In genomic region chr6:85449818-85450577, GRCh38 we compare ENCODE assay signal across 1 cellular context.
TF ChIP-seq lines count a peak whose summit lies in the region.

Gene NT5E, plus strand, starts transcription at chr6:85450083. Its CDS starts 57 bp downstream, at chr6:85450140.

TF ChIP-seq in HepG2, 621 proteins besides CTCF, POLR2A, EP300 and RAD21 (continued from another document and continues in another):
- TF ChIP-seq, protein P1, sequence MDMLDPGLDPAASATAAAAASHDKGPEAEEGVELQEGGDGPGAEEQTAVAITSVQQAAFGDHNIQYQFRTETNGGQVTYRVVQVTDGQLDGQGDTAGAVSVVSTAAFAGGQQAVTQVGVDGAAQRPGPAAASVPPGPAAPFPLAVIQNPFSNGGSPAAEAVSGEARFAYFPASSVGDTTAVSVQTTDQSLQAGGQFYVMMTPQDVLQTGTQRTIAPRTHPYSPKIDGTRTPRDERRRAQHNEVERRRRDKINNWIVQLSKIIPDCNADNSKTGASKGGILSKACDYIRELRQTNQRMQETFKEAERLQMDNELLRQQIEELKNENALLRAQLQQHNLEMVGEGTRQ (IDR thresholded peaks at IDR 0.05; ENCODE audit: low read depth, low read length), result no peak
- TF ChIP-seq, protein P1 (CRISPR knock-in tag; IDR thresholded peaks at IDR 0.05; ENCODE audit: borderline replicate concordance), result no peak
- TF ChIP-seq STAT5B (CRISPR knock-in tag; IDR thresholded peaks at IDR 0.05) (no peak), HMG20B (CRISPR knock-in tag; conservative IDR thresholded peaks at IDR 0.05) (no peak), NCOA2 (CRISPR knock-in tag; IDR thresholded peaks at IDR 0.05) (0 out of 2 replicates have a peak, but pooled peaks have one; percentile 25), ZNF136 (CRISPR knock-in tag; IDR thresholded peaks at IDR 0.05; ENCODE audit: low read depth) (no peak; the same call in 1 of the 2 replicates), ZSCAN21 (CRISPR knock-in tag; IDR thresholded peaks at IDR 0.05; ENCODE audit: borderline replicate concordance) (peak; percentile 79), KLF16 (CRISPR knock-in tag; IDR thresholded peaks at IDR 0.05) (0 out of 4 replicates have a peak, but pooled peaks of 1 of the 2 experiments have one; percentile 32), ZNF33B (CRISPR knock-in tag; IDR thresholded peaks at IDR 0.05) (no peak), SYNCRIP (IDR thresholded peaks at IDR 0.05; ENCODE audit: insufficient read depth, low read depth, low read length) (no peak), DR1 (CRISPR knock-in tag; IDR thresholded peaks at IDR 0.05) (0 out of 2 replicates have a peak, but pooled peaks have one; percentile 41), ZNF468 (CRISPR knock-in tag; IDR thresholded peaks at IDR 0.05) (0 out of 2 replicates have a peak, but pooled peaks have one; percentile 70), ZNF747 (CRISPR knock-in tag; IDR thresholded peaks at IDR 0.05; ENCODE audit: borderline replicate concordance) (peak; percentile 63; the same call in 1 of the 2 replicates), TP53 (CRISPR knock-in tag; conservative IDR thresholded peaks at IDR 0.05) (no peak), SAP130 (CRISPR knock-in tag; IDR thresholded peaks at IDR 0.05; ENCODE audit: low read depth) (peak; percentile 69), ZC3H4 (CRISPR knock-in tag; IDR thresholded peaks at IDR 0.05; ENCODE audit: borderline replicate concordance) (no peak), SMARCE1 (IDR thresholded peaks at IDR 0.05; ENCODE audit: borderline replicate concordance) (no peak), HOXA5 (CRISPR knock-in tag; IDR thresholded peaks at IDR 0.05) (peak; percentile 60; the same call in 1 of the 2 replicates), ZNF256 (CRISPR knock-in tag; conservative IDR thresholded peaks at IDR 0.05) (no peak), ATRX (CRISPR knock-in tag; IDR thresholded peaks at IDR 0.05; ENCODE audit: borderline replicate concordance) (no peak), ZNF34 (CRISPR knock-in tag; IDR thresholded peaks at IDR 0.05; ENCODE audit: borderline replicate concordance) (no peak), ZNF383 (CRISPR knock-in tag; IDR thresholded peaks at IDR 0.05; ENCODE audit: borderline replicate concordance) (0 out of 2 replicates have a peak, but pooled peaks have one; percentile 41), ZBTB46 (CRISPR knock-in tag; IDR thresholded peaks at IDR 0.05; ENCODE audit: borderline replicate concordance) (no peak), FOXC1 (CRISPR knock-in tag; IDR thresholded peaks at IDR 0.05; ENCODE audit: borderline replicate concordance) (peak; percentile 63; the same call in 1 of the 2 replicates), SP140L (CRISPR knock-in tag; IDR thresholded peaks at IDR 0.05; ENCODE audit: borderline replicate concordance) (no peak), CHD4 (IDR thresholded peaks at IDR 0.05; ENCODE audit: borderline replicate concordance, low read length) (no peak), MIXL1 (CRISPR knock-in tag; IDR thresholded peaks at IDR 0.05) (peak; percentile 19; the same call in 1 of the 2 replicates), POLR2G (IDR thresholded peaks at IDR 0.05; ENCODE audit: low read depth, low read length) (peak; percentile 71; the same call in 1 of the 2 replicates), MEF2D (CRISPR knock-in tag; IDR thresholded peaks at IDR 0.05) (peak; percentile 62), ZNF879 (CRISPR knock-in tag; IDR thresholded peaks at IDR 0.05) (no peak), ZNF83 (CRISPR knock-in tag; IDR thresholded peaks at IDR 0.05; ENCODE audit: borderline replicate concordance) (no peak), ARHGAP35 (CRISPR knock-in tag; IDR thresholded peaks at IDR 0.05; ENCODE audit: borderline replicate concordance) (peak; percentile 76; the same call in 1 of the 2 replicates), HNF4A (CRISPR knock-in tag; IDR thresholded peaks at IDR 0.05) (no peak), ZNF570 (CRISPR knock-in tag; IDR thresholded peaks at IDR 0.05; ENCODE audit: borderline replicate concordance) (no peak), TBX2 (CRISPR knock-in tag; IDR thresholded peaks at IDR 0.05; ENCODE audit: borderline replicate concordance) (peak; percentile 43; the same call in 1 of the 2 replicates), PAXIP1 (CRISPR knock-in tag; conservative IDR thresholded peaks at IDR 0.05) (peak; percentile 22; the same call in 1 of the 2 replicates), KLF15 (CRISPR knock-in tag; IDR thresholded peaks at IDR 0.05; ENCODE audit: borderline replicate concordance) (no peak), LBX2 (CRISPR knock-in tag; IDR thresholded peaks at IDR 0.05; ENCODE audit: borderline replicate concordance) (no peak; the same call in 1 of the 2 replicates), ZNF816 (CRISPR knock-in tag; IDR thresholded peaks at IDR 0.05; ENCODE audit: borderline replicate concordance) (peak; percentile 79; the same call in 1 of the 2 replicates)
- TF ChIP-seq, protein P2, sequence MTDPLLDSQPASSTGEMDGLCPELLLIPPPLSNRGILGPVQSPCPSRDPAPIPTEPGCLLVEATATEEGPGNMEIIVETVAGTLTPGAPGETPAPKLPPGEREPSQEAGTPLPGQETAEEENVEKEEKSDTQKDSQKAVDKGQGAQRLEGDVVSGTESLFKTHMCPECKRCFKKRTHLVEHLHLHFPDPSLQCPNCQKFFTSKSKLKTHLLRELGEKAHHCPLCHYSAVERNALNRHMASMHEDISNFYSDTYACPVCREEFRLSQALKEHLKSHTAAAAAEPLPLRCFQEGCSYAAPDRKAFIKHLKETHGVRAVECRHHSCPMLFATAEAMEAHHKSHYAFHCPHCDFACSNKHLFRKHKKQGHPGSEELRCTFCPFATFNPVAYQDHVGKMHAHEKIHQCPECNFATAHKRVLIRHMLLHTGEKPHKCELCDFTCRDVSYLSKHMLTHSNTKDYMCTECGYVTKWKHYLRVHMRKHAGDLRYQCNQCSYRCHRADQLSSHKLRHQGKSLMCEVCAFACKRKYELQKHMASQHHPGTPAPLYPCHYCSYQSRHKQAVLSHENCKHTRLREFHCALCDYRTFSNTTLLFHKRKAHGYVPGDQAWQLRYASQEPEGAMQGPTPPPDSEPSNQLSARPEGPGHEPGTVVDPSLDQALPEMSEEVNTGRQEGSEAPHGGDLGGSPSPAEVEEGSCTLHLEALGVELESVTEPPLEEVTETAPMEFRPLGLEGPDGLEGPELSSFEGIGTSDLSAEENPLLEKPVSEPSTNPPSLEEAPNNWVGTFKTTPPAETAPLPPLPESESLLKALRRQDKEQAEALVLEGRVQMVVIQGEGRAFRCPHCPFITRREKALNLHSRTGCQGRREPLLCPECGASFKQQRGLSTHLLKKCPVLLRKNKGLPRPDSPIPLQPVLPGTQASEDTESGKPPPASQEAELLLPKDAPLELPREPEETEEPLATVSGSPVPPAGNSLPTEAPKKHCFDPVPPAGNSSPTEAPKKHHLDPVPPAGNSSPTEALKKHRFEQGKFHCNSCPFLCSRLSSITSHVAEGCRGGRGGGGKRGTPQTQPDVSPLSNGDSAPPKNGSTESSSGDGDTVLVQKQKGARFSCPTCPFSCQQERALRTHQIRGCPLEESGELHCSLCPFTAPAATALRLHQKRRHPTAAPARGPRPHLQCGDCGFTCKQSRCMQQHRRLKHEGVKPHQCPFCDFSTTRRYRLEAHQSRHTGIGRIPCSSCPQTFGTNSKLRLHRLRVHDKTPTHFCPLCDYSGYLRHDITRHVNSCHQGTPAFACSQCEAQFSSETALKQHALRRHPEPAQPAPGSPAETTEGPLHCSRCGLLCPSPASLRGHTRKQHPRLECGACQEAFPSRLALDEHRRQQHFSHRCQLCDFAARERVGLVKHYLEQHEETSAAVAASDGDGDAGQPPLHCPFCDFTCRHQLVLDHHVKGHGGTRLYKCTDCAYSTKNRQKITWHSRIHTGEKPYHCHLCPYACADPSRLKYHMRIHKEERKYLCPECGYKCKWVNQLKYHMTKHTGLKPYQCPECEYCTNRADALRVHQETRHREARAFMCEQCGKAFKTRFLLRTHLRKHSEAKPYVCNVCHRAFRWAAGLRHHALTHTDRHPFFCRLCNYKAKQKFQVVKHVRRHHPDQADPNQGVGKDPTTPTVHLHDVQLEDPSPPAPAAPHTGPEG (CRISPR knock-in tag; IDR thresholded peaks at IDR 0.05), result no peak
- TF ChIP-seq, protein P3, sequence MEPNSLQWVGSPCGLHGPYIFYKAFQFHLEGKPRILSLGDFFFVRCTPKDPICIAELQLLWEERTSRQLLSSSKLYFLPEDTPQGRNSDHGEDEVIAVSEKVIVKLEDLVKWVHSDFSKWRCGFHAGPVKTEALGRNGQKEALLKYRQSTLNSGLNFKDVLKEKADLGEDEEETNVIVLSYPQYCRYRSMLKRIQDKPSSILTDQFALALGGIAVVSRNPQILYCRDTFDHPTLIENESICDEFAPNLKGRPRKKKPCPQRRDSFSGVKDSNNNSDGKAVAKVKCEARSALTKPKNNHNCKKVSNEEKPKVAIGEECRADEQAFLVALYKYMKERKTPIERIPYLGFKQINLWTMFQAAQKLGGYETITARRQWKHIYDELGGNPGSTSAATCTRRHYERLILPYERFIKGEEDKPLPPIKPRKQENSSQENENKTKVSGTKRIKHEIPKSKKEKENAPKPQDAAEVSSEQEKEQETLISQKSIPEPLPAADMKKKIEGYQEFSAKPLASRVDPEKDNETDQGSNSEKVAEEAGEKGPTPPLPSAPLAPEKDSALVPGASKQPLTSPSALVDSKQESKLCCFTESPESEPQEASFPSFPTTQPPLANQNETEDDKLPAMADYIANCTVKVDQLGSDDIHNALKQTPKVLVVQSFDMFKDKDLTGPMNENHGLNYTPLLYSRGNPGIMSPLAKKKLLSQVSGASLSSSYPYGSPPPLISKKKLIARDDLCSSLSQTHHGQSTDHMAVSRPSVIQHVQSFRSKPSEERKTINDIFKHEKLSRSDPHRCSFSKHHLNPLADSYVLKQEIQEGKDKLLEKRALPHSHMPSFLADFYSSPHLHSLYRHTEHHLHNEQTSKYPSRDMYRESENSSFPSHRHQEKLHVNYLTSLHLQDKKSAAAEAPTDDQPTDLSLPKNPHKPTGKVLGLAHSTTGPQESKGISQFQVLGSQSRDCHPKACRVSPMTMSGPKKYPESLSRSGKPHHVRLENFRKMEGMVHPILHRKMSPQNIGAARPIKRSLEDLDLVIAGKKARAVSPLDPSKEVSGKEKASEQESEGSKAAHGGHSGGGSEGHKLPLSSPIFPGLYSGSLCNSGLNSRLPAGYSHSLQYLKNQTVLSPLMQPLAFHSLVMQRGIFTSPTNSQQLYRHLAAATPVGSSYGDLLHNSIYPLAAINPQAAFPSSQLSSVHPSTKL (CRISPR knock-in tag; IDR thresholded peaks at IDR 0.05), result peak; percentile 72; the same call in 1 of the 2 replicates
- TF ChIP-seq, protein P4, sequence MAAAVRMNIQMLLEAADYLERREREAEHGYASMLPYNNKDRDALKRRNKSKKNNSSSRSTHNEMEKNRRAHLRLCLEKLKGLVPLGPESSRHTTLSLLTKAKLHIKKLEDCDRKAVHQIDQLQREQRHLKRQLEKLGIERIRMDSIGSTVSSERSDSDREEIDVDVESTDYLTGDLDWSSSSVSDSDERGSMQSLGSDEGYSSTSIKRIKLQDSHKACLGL (CRISPR knock-in tag; IDR thresholded peaks at IDR 0.05), result peak; percentile 87
- TF ChIP-seq, protein P5, sequence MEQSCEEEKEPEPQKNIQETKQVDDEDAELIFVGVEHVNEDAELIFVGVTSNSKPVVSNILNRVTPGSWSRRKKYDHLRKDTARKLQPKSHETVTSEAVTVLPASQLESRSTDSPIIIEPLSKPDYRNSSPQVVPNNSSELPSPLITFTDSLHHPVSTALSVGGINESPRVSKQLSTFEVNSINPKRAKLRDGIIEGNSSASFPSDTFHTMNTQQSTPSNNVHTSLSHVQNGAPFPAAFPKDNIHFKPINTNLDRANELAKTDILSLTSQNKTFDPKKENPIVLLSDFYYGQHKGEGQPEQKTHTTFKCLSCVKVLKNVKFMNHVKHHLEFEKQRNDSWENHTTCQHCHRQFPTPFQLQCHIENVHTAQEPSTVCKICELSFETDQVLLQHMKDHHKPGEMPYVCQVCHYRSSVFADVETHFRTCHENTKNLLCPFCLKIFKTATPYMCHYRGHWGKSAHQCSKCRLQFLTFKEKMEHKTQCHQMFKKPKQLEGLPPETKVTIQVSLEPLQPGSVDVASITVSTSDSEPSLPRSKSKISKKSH (CRISPR knock-in tag; IDR thresholded peaks at IDR 0.05; ENCODE audit: borderline replicate concordance), result peak; percentile 71; the same call in 1 of the 2 replicates
